In the genomic region with DNA sequence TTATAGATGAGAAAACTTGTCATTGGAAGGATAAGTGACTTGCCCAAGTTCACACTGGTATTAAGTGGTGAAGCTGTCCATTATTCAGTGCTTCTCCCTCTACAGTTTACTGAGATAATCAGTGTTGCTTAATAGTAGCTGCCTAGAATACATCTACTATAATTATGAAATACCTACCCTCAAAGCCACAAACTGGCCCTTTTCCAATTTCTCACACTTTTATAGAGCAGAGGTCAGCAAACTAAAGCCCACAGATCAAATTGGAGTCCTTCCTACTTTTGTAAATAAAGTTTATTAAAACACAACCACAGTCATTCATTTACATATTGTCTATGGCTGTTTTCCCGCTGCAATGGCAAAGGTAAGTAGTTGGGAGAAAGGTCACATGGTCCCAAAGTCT, we compare ENCODE assay signal across 13 cellular contexts.
"Had no signal": no experiment of that assay in that cellular context is flagged by ENCODE, and none has a peak within 500 bp of the region (broad histone marks: within the 10 kb centered on the region; RNA-seq: fewer than 3 reads in every experiment).

No MANE protein-coding gene starts in this region.

- DNase-seq: activated naive CD4-positive, alpha-beta T cell treated with anti-CD3 and anti-CD28 coated beads for 36 hours; colonic mucosa; left lung; natural killer cell; stimulated activated CD4-positive, alpha-beta T cell treated with anti-CD3 and anti-CD28 coated beads, Interleukin-12 subunit alpha, Interleukin-12 subunit beta, amount 100 ng/mL, for 4 hours; stimulated activated CD4-positive, alpha-beta T cell treated with anti-CD3 and anti-CD28 coated beads, Interleukin-2, amount 100 ng/mL, for 24 hours; stimulated activated naive B cell treated with anti-CD40 and anti-IgM and Interleukin-4, amounts not matched to agents 10 μg/mL and 1 μg/mL and 100 μg/mL, for 72 hours; tibial artery had no signal

- H3K4me3 ChIP-seq: cardiac muscle cell, colonic mucosa, hepatocyte, left lung, tibial artery, vagina had no signal

- ATAC-seq: activated CD4-positive, CD25-positive, alpha-beta regulatory T cell treated with anti-CD3 and anti-CD28 coated beads, Interleukin-2, amount 50 U/mL, for 24 hours; esophagus mucosa; left lung; stimulated activated naive B cell treated with anti-CD40 and anti-IgM and Interleukin-4, amounts not matched to agents 10 μg/mL and 1 μg/mL and 100 μg/mL, for 72 hours had no signal
